Comparison of ENCODE assay signal across 16 cellular contexts in the genomic region with DNA sequence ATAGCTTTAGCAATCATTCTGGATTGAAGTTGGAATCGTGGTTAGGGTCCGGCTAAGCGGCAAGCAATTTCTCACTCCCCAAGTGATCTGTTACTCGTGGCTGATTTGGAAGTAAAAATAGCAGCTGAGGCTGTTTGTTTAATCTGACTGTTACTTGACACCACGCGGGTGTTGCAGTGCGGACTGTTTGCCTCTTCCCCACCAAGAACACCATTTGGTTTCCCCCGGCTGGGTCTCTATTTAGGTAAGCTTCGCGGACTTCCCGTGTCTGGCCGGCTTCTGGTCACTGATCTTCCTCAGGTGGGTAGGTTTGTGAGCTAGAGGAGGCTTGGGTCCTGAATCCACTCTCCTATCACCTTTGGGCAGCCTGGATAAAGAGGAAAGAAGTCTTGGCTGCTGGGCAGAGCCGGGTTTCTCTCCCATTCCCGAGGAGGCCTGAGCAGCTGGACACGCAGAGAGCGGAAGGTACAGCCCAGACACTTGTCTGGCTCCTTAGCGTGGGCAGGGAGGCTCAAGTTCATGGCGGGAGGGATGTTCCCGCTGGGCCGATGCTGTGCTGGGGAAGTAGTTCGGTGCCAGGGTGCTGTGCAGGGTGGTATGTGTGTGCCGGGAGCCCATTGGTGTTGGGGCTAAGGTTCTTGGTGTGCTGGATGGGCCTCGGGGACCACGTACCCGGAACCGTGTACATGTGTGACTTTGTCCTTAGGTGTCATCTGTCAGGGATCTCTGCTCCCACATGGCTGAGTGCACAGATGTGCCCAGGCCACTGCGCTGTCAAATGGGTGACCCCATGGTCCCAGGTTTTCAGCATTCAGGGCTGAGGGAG. TPM values are rescaled to one million over a fixed set of nuclear protein-coding genes. Genes with fewer than 3 reads are reported as not detected.
DNase-seq lines count a peak whose midpoint lies in the region; ATAC-seq and TF ChIP-seq lines count a peak whose summit lies in the region.
"Had no signal": no experiment of that assay in that cellular context is flagged by ENCODE, and none has a peak within 500 bp of the region (broad histone marks: within the 10 kb centered on the region; RNA-seq: fewer than 3 reads in every experiment).

A gene with protein sequence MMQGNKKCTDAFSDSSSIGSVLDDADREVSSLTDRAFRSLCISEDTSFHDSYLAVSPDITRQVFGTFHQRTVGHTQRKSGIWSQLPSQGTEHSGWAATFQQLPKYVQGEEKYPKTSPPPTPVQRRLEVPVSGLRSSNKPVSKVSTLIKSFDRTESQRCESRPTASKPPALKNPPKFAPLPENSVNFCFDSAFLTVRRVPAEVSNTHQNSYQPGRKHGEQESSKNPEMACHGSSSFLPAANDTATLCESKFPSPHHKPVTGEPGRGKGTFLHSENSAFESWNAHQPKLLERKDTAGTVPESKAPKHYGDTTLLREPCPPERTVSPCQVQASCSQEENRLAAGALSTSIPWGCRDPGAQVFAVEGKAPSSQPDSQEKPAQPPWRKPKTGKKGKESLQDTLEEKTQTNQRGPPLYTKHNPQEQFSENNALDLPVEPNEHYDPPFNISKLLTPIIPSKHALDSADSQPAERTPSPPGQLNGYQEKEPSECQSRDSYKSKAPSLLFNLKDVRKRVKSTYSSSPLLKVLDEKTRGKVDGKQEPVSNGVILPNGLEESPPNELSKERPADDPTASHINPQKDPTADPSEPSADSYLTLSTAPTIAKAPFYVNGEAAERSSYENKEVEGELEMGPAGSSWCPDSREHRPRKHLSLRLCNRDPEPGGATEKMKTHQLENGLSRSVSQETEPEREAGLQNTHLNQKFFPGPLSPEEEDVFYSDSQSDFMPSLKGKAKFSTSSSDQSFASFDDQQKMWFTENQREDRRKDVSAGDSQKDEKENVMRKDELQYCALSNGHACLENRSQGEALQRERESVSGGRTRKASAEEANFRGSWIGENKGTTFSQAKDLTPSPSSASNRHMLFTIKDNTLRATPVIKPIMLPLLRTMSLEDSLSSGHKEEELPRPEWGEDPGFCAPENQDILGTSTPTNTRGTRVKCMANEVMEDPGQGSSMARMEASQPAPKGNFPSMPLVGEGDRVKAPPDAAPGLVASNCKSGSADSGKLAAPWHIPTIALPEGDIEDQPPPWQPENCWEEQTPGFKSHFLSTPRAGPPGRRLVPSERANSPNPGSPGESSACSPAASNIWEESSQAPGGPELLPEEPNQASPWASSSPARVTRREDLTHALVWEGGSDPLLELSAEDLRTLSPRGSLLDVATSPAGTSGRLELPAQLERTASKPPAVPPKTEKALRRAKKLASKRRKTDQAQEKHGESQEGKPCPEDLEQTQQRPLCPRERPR (N-terminal part only) (plus strand): TSS at position 181 of the 826 bp plus-strand sequence. CDS start 23,376 bp downstream, outside the sequence.

- H3K27me3 ChIP-seq in testis: no peaks in the 10 kb centered on the region

- in situ Hi-C loops in astrocyte of the spinal cord (cut with HindIII; ENCODE audit: low sequenced_read_pairs): no loop called here

- TF ChIP-seq POLR2A in testis (IDR thresholded peaks at IDR 0.05): no peak

- TF ChIP-seq CTCF in astrocyte of the spinal cord (IDR thresholded peaks at IDR 0.05; ENCODE audit: low read depth, low read length): no peak
- TF ChIP-seq CTCF in testis (IDR thresholded peaks at IDR 0.05): no peak

- H3K27ac ChIP-seq in testis: peak within 1 kb of the TSS; percentile 19 to 61

- intact Hi-C loops in testis (cut with DNase I; ENCODE audit: low total_unique reads): no loop called here

- no peaks in the 10 kb centered on the region for H3K36me3 ChIP-seq in testis (ENCODE audit: low read depth, missing control alignments)

- peaks cover 9% of the 10 kb centered on the region for H3K4me1 ChIP-seq in testis

- H3K9me3 ChIP-seq in testis: no peaks in the 10 kb centered on the region

- 32 to 48% methylated on average over 18 to 27 of the region's 27 CpGs for WGBS in testis, 2 donors

- peak in 2 of 3 experiments; percentile 4 to 21 for DNase-seq in NCI-H1417 (lab: John Stamatoyannopoulos, UW)
- DNase-seq in NCI-H1417 treated with DMSO at 0.1 percent for 48 hours (lab: John Stamatoyannopoulos, UW): no peak
- peak; percentile 9 for DNase-seq in astrocyte of the spinal cord (ENCODE audit: low read depth, low spot score)
- DNase-seq in left kidney (ENCODE audit: low read depth, low spot score): peak; percentile 78
- DNase-seq in testis: no peak
- no peak for DNase-seq in NK-92 treated with Interleukin-12 subunit alpha and Interleukin-12 subunit beta, amount 100 ng/mL, for 24 hours (lab: John Stamatoyannopoulos, UW)
- DNase-seq: activated CD4-positive, alpha-beta T cell treated with anti-CD3 and anti-CD28 coated beads, Interleukin-2, amount 50 U/mL, for 48 hours; activated gamma-delta T cell; NCI-H1105; nucleus accumbens; stimulated activated CD4-positive, alpha-beta T cell treated with anti-CD3 and anti-CD28 coated beads, Interleukin-4, amount 100 ng/mL, for 1 hour; T-helper 2 cell had no signal

- no peak within 1 kb of the TSS for H3K4me3 ChIP-seq in astrocyte of the spinal cord (ENCODE audit: low read depth, low read length)
- no peak within 1 kb of the TSS for H3K4me3 ChIP-seq in testis

- ATAC-seq in GM19397 (IDR thresholded peaks at IDR 0.05; ENCODE audit: unreplicated experiment) (no peak), HG03520 (IDR thresholded peaks at IDR 0.05; ENCODE audit: unreplicated experiment) (no peak)

RNA-seq across cellular contexts. Expression of the gene that starts here (rescaled TPM):
- under 1 TPM; 0.08 to 0.12 TPM for total RNA-seq in testis
- 0.79 TPM for polyA plus RNA-seq in testis (ENCODE audit: insufficient read depth, low read depth, low replicate concordance)
- total RNA-seq: A172 had no signal
- polyA plus RNA-seq: keratinocyte had no signal

Comparison
In these comparisons a context has a peak if more than half of its experiments do, and no peak if none do; other contexts are left out.
1. DNase-seq: peak in NCI-H1417 (2 of 3), astrocyte of the spinal cord (single experiment) and left kidney (single experiment); none in NCI-H1417 treated with DMSO at 0.1 percent for 48 hours (single experiment), testis (single experiment) and NK-92 treated with Interleukin-12 subunit alpha and Interleukin-12 subunit beta, amount 100 ng/mL, for 24 hours (single experiment).